8 cellular contexts compared by ENCODE assay signal in genomic region chr6:112688487-112689183, GRCh38.
A peak's percentile ranks its signal among the peaks of the same experiment; 100 is the strongest.
DNase-seq lines count a peak whose midpoint lies in the region; TF ChIP-seq lines count a peak whose summit lies in the region.
"Not testable (repeated sequence)": the region's sequence is repeated elsewhere in the genome, so short reads cannot be mapped to it uniquely, and the experiment has no call there.

No MANE protein-coding gene starts in this region.

- not testable (repeated sequence) for H3K9me3 Mint-ChIP-seq in neural crest cell

- not testable (repeated sequence) for TF ChIP-seq CTCF in HEK293 (tag by site-specific recombination; IDR thresholded peaks at IDR 0.05); PC-9 (conservative IDR thresholded peaks at IDR 0.05); epithelial cell of proximal tubule (conservative IDR thresholded peaks at IDR 0.05; ENCODE audit: low read depth, low read length); neural crest cell (conservative IDR thresholded peaks at IDR 0.05); tibial artery (IDR thresholded peaks at IDR 0.05)

- WGBS in trophoblast cell (ENCODE audit: extremely low coverage, insufficient coverage, insufficient read length): no CpG with 5 or more reads among the region's 24 CpGs

- H2AK5ac ChIP-seq in trophoblast cell (ENCODE audit: low read length): not testable (repeated sequence)

- not testable (repeated sequence) for H2BK12ac ChIP-seq in trophoblast cell (ENCODE audit: low read length)

- H4K20me1 ChIP-seq in PC-9 (ENCODE audit: insufficient read depth): not testable (repeated sequence)

- BruUV-seq in PC-9 (replicated peaks; lab: Mats Ljungman, UMichigan): not testable (repeated sequence)

- H3K4ac ChIP-seq in trophoblast cell (ENCODE audit: low read depth, low read length): not testable (repeated sequence)

- not testable (repeated sequence) for H3K9me2 ChIP-seq in PC-9 (ENCODE audit: insufficient read depth)

- not testable (repeated sequence) for H3K36me3 ChIP-seq in HEK293 (ENCODE audit: control insufficient read depth in 2 of 2, insufficient read depth in 1 of 2, low read length in 2 of 2); PC-9 (ENCODE audit: low read depth); trophoblast cell (ENCODE audit: control insufficient read depth in 1 of 2, insufficient read depth in 2 of 2, low read length in 2 of 2); tibial artery

- H3K79me2 ChIP-seq in PC-9 (ENCODE audit: low read depth); trophoblast cell (ENCODE audit: control insufficient read depth, insufficient read depth, low read length, poor library complexity): not testable (repeated sequence)

- peak overlapping the region; percentile 20; the same call in 1 of the 2 replicates for H2AFZ ChIP-seq in PC-9
- H2AFZ ChIP-seq in trophoblast cell (ENCODE audit: insufficient read depth, low read length, poor library complexity): not testable (repeated sequence)

- not testable (repeated sequence) for H3K36me3 Mint-ChIP-seq in neural crest cell (ENCODE audit: low read depth)

- not testable (repeated sequence) for H3K4me3 ChIP-seq in HEK293 (ENCODE audit: low read depth, low read length); PC-9; trophoblast cell (ENCODE audit: low read depth, low read length)
- peak overlapping the region; percentile 33 for H3K4me3 ChIP-seq in epithelial cell of proximal tubule (ENCODE audit: low read depth, low read length)
- H3K4me3 ChIP-seq in tibial artery: peak overlapping the region; percentile 8 to 12

- peak overlapping the region; percentile 31 for H3K4me3 Mint-ChIP-seq in neural crest cell

- H3K23ac ChIP-seq in trophoblast cell (ENCODE audit: low read length): not testable (repeated sequence)

- not testable (repeated sequence) for H3K79me1 ChIP-seq in trophoblast cell (ENCODE audit: low read length)

- H3K27ac Mint-ChIP-seq in neural crest cell (ENCODE audit: unreplicated experiment): peak overlapping the region; percentile 36

- not testable (repeated sequence) for H2BK120ac ChIP-seq in trophoblast cell (ENCODE audit: insufficient read depth, low read length, poor library complexity)

- H3K4me1 ChIP-seq in HEK293 (ENCODE audit: control insufficient read depth, insufficient read depth, low read length); trophoblast cell (ENCODE audit: control insufficient read depth in 1 of 2, insufficient read depth in 2 of 2, low read length in 2 of 2); tibial artery: not testable (repeated sequence)
- H3K4me1 ChIP-seq in PC-9 (replicated peaks; ENCODE audit: insufficient read depth): peaks cover 19% of the 10 kb centered on the region

- peaks cover 22% of the 10 kb centered on the region for H3K4me1 Mint-ChIP-seq in neural crest cell

- not testable (repeated sequence) for DNase-seq in PC-9; epithelial cell of proximal tubule (ENCODE audit: low read depth); neural crest cell (ENCODE audit: low read depth, low spot score); tibial artery
- DNase-seq in SHP77 treated with DMSO at 0.1 percent for 48 hours (lab: John Stamatoyannopoulos, UW): peak; percentile 59
- DNase-seq in left kidney (ENCODE audit: low read depth, low spot score): peak; percentile 68
- DNase-seq in trophoblast cell: peak; percentile 30 to 54

- H3F3A ChIP-seq in PC-9 (ENCODE audit: insufficient read depth, low read depth): not testable (repeated sequence)

- POLR2A ChIA-PET in HEK293 (lab: Yijun Ruan, JAX); PC-9 (lab: Charles Lee; ENCODE audit: unreplicated experiment): not testable (repeated sequence)

- H2BK5ac ChIP-seq in trophoblast cell (ENCODE audit: low read depth, low read length, poor library complexity): not testable (repeated sequence)

- CTCF ChIA-PET in HEK293 (lab: Yijun Ruan, JAX): interaction anchor here (0.6 kb wide), 1 partner anchor 258 kb away, joined by 3 read pairs; no protein-coding TSS in a partner anchor
- CTCF ChIA-PET in PC-9 (lab: Charles Lee): not testable (repeated sequence)

- H3K9ac ChIP-seq in trophoblast cell (ENCODE audit: low read length): not testable (repeated sequence)

- not testable (repeated sequence) for H4K12ac ChIP-seq in trophoblast cell (ENCODE audit: low read depth, low read length)

- H3K27me3 Mint-ChIP-seq in neural crest cell (ENCODE audit: low read depth): not testable (repeated sequence)

- H3K27me3 ChIP-seq in PC-9 (ENCODE audit: insufficient read depth, low read depth); trophoblast cell (ENCODE audit: insufficient read depth, low read length); tibial artery: not testable (repeated sequence)

- H4K8ac ChIP-seq in trophoblast cell (ENCODE audit: low read depth, low read length): not testable (repeated sequence)

- intact Hi-C loops in PC-9 (cut with micrococcal nuclease; ENCODE audit: unreplicated experiment); tibial artery (cut with DNase I; ENCODE audit: low total_unique reads): not testable (repeated sequence)

- not testable (repeated sequence) for H3K14ac ChIP-seq in trophoblast cell (ENCODE audit: low read length)

- not testable (repeated sequence) for H3K27ac ChIP-seq in HEK293 (ENCODE audit: extremely low read depth, low read depth, low read length); PC-9; trophoblast cell (ENCODE audit: low read depth, low read length); tibial artery

- H4K91ac ChIP-seq in trophoblast cell (ENCODE audit: low read depth, low read length): not testable (repeated sequence)

- not testable (repeated sequence) for H3K18ac ChIP-seq in trophoblast cell (ENCODE audit: low read length)

- H3K9me3 ChIP-seq in HEK293 (ENCODE audit: control insufficient read depth, insufficient read depth, low read depth, low read length); PC-9 (ENCODE audit: insufficient read depth, low read depth); trophoblast cell (ENCODE audit: insufficient read depth, low read depth, low read length); tibial artery: not testable (repeated sequence)

- H3K4me2 ChIP-seq in PC-9; trophoblast cell (ENCODE audit: low read length): not testable (repeated sequence)

TF ChIP-seq in HEK293, 187 proteins besides CTCF, POLR2A, EP300 and RAD21:
- peak; percentile 77 for TF ChIP-seq SETDB1 (IDR thresholded peaks at IDR 0.05; ENCODE audit: insufficient read length, low read length)
